In the genomic region with DNA sequence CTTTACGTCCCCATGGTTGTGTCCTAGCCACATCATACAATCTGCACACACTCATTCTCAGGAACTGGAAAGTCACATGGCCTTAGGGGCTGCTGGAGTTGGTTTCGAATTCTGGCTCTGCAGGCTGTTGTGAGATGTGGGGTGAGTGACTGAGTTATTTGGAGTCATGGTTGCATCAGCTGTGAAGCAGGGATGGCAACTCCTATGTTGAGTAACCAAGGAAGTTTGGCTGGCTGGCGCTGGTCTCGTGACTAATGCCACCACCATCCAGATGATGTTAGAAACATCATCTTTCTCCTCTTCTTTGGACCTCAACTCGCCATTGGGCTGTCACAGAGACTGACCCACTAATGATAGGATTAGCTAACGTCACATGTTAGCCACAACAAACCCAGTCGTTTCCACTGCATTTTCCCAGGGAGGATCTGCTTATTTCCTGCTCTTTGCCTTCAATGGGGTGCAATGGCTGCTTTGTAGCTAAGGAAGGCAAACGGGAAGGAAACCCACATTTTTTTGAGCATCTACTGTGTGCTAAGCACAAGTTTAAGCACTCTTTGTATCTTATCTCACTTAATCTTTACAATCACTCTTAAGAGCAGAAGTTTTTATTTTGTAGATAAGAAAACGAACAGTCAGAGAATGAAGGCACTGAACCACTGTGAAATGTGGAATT, we compare ENCODE assay signal across 8 cellular contexts.
DNase-seq lines count a peak whose midpoint lies in the region; ATAC-seq and TF ChIP-seq lines count a peak whose summit lies in the region.

No MANE protein-coding gene starts in this region.

- 0 out of 2 replicates have a peak, but pooled peaks cover 4% of the 10 kb centered on the region for H3K9me2 ChIP-seq in GM23338 (ENCODE audit: insufficient read depth)

- BruUV-seq in A673 (replicated peaks; lab: Mats Ljungman, UMichigan) = no TSS peak

- no peak for ATAC-seq in GM23338
- peak; percentile 54 for ATAC-seq in T-helper 17 cell

- H3K4me1 ChIP-seq in A673 (ENCODE audit: insufficient read depth, low read length, poor library complexity, severe bottlenecking) (no peaks in the 10 kb centered on the region), GM23338 (ENCODE audit: insufficient read depth) (no peaks in the 10 kb centered on the region)

- TF ChIP-seq CTCF in A673 (conservative IDR thresholded peaks at IDR 0.05; ENCODE audit: low read depth, low read length) (no peak), GM23338 (conservative IDR thresholded peaks at IDR 0.05; ENCODE audit: low read depth in 2 of 2) (no peak), GM20000 (IDR thresholded peaks at IDR 0.05; ENCODE audit: extremely low read depth, missing control alignments) (no peak)

- intact Hi-C loops in A673 (cut with micrococcal nuclease; ENCODE audit: unreplicated experiment) = no loop called here

- no peak overlapping the region for H3K4me3 ChIP-seq in A673 (ENCODE audit: low read depth, low read length, poor library complexity, severe bottlenecking)
- H3K4me3 ChIP-seq in GM23338 = no peak overlapping the region

- H3K4me1 Mint-ChIP-seq in GM23338 = peaks cover 5% of the 10 kb centered on the region; the same call in 1 of the 3 replicates
- peaks cover 2% of the 10 kb centered on the region for H3K4me1 Mint-ChIP-seq in T-helper 17 cell

- H3K27me3 ChIP-seq in A673 (replicated peaks; ENCODE audit: insufficient read depth, low read depth, low read length, poor library complexity) = no peaks in the 10 kb centered on the region
- H3K27me3 ChIP-seq in GM23338 (ENCODE audit: insufficient read depth) = no peaks in the 10 kb centered on the region

- H3K9me3 ChIP-seq in A673 (ENCODE audit: low read depth, low read length, poor library complexity, severe bottlenecking) (no peaks in the 10 kb centered on the region), T-helper 17 cell (ENCODE audit: control insufficient read depth, low read length, poor library complexity, severe bottlenecking) (no peaks in the 10 kb centered on the region)

- POLR2A ChIA-PET in A673 (lab: Charles Lee; ENCODE audit: low non-redundant PET) = no interaction called here

- peak overlapping the region; percentile 18 for H3K27ac ChIP-seq in A673 (ENCODE audit: low read depth, low read length, poor library complexity, severe bottlenecking)
- no peak overlapping the region for H3K27ac ChIP-seq in GM23338 (ENCODE audit: low read depth)

- H3K4me2 ChIP-seq in GM23338 = no peak overlapping the region

- H3K4me3 Mint-ChIP-seq in GM23338 = no peak overlapping the region
- no peak overlapping the region for H3K4me3 Mint-ChIP-seq in T-helper 17 cell

- H3K79me2 ChIP-seq in GM23338 (replicated peaks; ENCODE audit: insufficient read depth) = no peaks in the 10 kb centered on the region

- H3F3A ChIP-seq in GM23338 (replicated peaks; ENCODE audit: low read depth) = no peaks in the 10 kb centered on the region

- no peaks in the 10 kb centered on the region for H3K36me3 ChIP-seq in A673 (ENCODE audit: insufficient read depth, low read length, poor library complexity, severe bottlenecking)
- peaks cover 26% of the 10 kb centered on the region; the same call in 1 of the 2 replicates for H3K36me3 ChIP-seq in GM23338 (ENCODE audit: insufficient read depth)

- peaks cover 62% of the 10 kb centered on the region for H3K36me3 Mint-ChIP-seq in GM23338 (ENCODE audit: low read depth)
- H3K36me3 Mint-ChIP-seq in T-helper 17 cell (ENCODE audit: low read depth) = no peaks in the 10 kb centered on the region

- CTCF ChIA-PET in A673 (lab: Charles Lee) = interaction anchor here (0.7 kb wide), 1 partner anchor 302 kb away, joined by 3 read pairs; no protein-coding TSS in a partner anchor

- H3K27me3 Mint-ChIP-seq in GM23338 (ENCODE audit: insufficient read depth, low read depth, poor library complexity) = peaks cover 2% of the 10 kb centered on the region
- H3K27me3 Mint-ChIP-seq in T-helper 17 cell = peaks cover 19% of the 10 kb centered on the region

- H2AFZ ChIP-seq in GM23338 = no peak overlapping the region

- H3K9me3 Mint-ChIP-seq in GM23338 = no peaks in the 10 kb centered on the region; the same call in 1 of the 3 replicates

- peak overlapping the region; percentile 80 for H3K27ac Mint-ChIP-seq in GM23338
- no peak overlapping the region for H3K27ac Mint-ChIP-seq in T-helper 17 cell

- DNase-seq in A673 (ENCODE audit: low spot score) (no peak), GM23338 (ENCODE audit: low spot score) (no peak), T-helper 17 cell (no peak), foreskin melanocyte (peak; percentile 73), GM20000 (ENCODE audit: low spot score) (no peak), NCI-H1048 (lab: John Stamatoyannopoulos, UW) (no peak), midbrain (lab: John Stamatoyannopoulos, UW) (no peak)
- no peak for DNase-seq in activated effector memory CD4-positive, alpha-beta T cell treated with anti-CD3 and anti-CD28 coated beads, Interleukin-2, amount 50 U/mL, for 16 hours

- 0 out of 2 replicates have a peak, but pooled peaks cover 3% of the 10 kb centered on the region for H4K20me1 ChIP-seq in GM23338 (replicated peaks; ENCODE audit: insufficient read depth)

TF ChIP-seq in GM23338, 12 proteins besides CTCF, POLR2A, EP300 and RAD21 (continues in another document):
- no peak for TF ChIP-seq CREB1 (CRISPR knock-in tag; IDR thresholded peaks at IDR 0.05; ENCODE audit: low read depth)
- no peak for TF ChIP-seq EZH2 (IDR thresholded peaks at IDR 0.05; ENCODE audit: low read depth, unreplicated experiment)
- no peak for TF ChIP-seq ZNF331 (CRISPR knock-in tag; IDR thresholded peaks at IDR 0.05; ENCODE audit: low read depth)
- TF ChIP-seq, protein P1, sequence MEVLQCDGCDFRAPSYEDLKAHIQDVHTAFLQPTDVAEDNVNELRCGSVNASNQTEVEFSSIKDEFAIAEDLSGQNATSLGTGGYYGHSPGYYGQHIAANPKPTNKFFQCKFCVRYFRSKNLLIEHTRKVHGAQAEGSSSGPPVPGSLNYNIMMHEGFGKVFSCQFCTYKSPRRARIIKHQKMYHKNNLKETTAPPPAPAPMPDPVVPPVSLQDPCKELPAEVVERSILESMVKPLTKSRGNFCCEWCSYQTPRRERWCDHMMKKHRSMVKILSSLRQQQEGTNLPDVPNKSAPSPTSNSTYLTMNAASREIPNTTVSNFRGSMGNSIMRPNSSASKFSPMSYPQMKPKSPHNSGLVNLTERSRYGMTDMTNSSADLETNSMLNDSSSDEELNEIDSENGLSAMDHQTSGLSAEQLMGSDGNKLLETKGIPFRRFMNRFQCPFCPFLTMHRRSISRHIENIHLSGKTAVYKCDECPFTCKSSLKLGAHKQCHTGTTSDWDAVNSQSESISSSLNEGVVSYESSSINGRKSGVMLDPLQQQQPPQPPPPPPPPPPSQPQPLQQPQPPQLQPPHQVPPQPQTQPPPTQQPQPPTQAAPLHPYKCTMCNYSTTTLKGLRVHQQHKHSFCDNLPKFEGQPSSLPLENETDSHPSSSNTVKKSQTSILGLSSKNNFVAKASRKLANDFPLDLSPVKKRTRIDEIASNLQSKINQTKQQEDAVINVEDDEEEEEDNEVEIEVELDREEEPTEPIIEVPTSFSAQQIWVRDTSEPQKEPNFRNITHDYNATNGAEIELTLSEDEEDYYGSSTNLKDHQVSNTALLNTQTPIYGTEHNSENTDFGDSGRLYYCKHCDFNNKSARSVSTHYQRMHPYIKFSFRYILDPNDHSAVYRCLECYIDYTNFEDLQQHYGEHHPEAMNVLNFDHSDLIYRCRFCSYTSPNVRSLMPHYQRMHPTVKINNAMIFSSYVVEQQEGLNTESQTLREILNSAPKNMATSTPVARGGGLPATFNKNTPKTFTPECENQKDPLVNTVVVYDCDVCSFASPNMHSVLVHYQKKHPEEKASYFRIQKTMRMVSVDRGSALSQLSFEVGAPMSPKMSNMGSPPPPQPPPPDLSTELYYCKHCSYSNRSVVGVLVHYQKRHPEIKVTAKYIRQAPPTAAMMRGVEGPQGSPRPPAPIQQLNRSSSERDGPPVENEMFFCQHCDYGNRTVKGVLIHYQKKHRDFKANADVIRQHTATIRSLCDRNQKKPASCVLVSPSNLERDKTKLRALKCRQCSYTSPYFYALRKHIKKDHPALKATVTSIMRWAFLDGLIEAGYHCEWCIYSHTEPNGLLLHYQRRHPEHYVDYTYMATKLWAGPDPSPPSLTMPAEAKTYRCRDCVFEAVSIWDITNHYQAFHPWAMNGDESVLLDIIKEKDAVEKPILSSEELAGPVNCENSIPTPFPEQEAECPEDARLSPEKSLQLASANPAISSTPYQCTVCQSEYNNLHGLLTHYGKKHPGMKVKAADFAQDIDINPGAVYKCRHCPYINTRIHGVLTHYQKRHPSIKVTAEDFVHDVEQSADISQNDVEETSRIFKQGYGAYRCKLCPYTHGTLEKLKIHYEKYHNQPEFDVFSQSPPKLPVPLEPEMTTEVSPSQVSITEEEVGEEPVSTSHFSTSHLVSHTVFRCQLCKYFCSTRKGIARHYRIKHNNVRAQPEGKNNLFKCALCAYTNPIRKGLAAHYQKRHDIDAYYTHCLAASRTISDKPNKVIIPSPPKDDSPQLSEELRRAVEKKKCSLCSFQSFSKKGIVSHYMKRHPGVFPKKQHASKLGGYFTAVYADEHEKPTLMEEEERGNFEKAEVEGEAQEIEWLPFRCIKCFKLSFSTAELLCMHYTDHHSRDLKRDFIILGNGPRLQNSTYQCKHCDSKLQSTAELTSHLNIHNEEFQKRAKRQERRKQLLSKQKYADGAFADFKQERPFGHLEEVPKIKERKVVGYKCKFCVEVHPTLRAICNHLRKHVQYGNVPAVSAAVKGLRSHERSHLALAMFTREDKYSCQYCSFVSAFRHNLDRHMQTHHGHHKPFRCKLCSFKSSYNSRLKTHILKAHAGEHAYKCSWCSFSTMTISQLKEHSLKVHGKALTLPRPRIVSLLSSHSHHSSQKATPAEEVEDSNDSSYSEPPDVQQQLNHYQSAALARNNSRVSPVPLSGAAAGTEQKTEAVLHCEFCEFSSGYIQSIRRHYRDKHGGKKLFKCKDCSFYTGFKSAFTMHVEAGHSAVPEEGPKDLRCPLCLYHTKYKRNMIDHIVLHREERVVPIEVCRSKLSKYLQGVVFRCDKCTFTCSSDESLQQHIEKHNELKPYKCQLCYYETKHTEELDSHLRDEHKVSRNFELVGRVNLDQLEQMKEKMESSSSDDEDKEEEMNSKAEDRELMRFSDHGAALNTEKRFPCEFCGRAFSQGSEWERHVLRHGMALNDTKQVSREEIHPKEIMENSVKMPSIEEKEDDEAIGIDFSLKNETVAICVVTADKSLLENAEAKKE (CRISPR knock-in tag; IDR thresholded peaks at IDR 0.05) = no peak
- TF ChIP-seq JUNB (IDR thresholded peaks at IDR 0.05; ENCODE audit: unreplicated experiment) = no peak
- TF ChIP-seq EZH2phosphoT487 (IDR thresholded peaks at IDR 0.05; ENCODE audit: unreplicated experiment) = no peak
- TF ChIP-seq NANOG (IDR thresholded peaks at IDR 0.05; ENCODE audit: borderline replicate concordance) = no peak
